1 cellular context compared by ENCODE assay signal in the genomic region with DNA sequence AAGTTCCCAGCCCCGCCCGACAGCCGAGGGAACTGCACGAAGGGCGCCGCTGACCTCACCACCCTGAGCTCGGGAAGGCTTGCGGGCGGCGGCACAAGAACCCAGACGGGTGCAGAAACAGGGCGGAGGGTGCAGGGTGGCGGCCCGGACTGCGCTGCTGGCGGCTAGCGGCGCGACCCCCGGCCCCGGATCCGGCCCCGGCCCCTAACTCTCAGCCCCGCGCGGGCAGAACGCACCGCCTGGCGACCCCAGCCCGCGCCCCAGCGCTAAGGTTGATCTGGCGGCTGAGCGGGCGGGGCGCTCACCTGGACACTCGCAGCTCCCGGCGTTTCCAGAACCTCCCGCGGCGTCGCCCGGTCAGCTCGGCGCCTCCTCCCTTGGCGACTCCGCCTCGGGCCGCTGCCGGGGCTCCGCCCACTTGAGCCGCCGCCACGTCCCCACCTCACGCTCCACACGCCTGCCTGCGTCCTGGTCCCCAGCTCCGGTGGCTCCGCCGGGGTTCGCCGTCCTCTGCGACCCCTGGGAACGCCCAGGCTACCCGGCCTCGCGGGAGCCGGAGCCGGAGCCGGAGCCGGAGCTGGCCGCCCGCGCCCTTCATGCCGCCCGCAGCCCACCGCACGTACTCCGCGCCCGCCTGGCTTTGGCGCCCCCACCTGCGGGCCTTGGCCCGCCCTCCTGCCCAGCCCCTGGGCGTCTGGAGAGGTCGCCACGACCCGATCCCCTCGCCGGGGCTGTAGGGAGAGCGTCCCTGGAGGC.
TF ChIP-seq lines count a peak whose summit lies in the region.

A gene (minus strand): TSS at position 369 of the 756 bp plus-strand sequence. CDS start 9,227 bp downstream, outside the sequence.

TF ChIP-seq in K562, 482 proteins besides CTCF, POLR2A, EP300 and RAD21 (continued from another document and continues in another):
- TF ChIP-seq, protein P1, sequence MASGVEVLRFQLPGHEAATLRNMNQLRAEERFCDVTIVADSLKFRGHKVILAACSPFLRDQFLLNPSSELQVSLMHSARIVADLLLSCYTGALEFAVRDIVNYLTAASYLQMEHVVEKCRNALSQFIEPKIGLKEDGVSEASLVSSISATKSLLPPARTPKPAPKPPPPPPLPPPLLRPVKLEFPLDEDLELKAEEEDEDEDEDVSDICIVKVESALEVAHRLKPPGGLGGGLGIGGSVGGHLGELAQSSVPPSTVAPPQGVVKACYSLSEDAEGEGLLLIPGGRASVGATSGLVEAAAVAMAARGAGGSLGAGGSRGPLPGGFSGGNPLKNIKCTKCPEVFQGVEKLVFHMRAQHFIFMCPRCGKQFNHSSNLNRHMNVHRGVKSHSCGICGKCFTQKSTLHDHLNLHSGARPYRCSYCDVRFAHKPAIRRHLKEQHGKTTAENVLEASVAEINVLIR (CRISPR knock-in tag; IDR thresholded peaks at IDR 0.05) = no peak
- TF ChIP-seq SMARCA4 (IDR thresholded peaks at IDR 0.05) = no peak
- peak; percentile 72 for TF ChIP-seq MYC (IDR thresholded peaks at IDR 0.05; ENCODE audit: low read depth, low read length)
- TF ChIP-seq MYC (CRISPR knock-in tag; IDR thresholded peaks at IDR 0.05; ENCODE audit: borderline replicate concordance, low read depth) = no peak
- no peak for TF ChIP-seq ZNF589 (CRISPR knock-in tag; IDR thresholded peaks at IDR 0.05; ENCODE audit: low read depth)
- no peak for TF ChIP-seq SRSF3 (IDR thresholded peaks at IDR 0.05; ENCODE audit: insufficient read depth, low read length)
- TF ChIP-seq, protein P2, sequence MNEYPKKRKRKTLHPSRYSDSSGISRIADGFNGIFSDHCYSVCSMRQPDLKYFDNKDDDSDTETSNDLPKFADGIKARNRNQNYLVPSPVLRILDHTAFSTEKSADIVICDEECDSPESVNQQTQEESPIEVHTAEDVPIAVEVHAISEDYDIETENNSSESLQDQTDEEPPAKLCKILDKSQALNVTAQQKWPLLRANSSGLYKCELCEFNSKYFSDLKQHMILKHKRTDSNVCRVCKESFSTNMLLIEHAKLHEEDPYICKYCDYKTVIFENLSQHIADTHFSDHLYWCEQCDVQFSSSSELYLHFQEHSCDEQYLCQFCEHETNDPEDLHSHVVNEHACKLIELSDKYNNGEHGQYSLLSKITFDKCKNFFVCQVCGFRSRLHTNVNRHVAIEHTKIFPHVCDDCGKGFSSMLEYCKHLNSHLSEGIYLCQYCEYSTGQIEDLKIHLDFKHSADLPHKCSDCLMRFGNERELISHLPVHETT (CRISPR knock-in tag; conservative IDR thresholded peaks at IDR 0.05 in 1 of 2, IDR thresholded peaks at IDR 0.05 in 1 of 2) = no peak
- TF ChIP-seq, protein P3, sequence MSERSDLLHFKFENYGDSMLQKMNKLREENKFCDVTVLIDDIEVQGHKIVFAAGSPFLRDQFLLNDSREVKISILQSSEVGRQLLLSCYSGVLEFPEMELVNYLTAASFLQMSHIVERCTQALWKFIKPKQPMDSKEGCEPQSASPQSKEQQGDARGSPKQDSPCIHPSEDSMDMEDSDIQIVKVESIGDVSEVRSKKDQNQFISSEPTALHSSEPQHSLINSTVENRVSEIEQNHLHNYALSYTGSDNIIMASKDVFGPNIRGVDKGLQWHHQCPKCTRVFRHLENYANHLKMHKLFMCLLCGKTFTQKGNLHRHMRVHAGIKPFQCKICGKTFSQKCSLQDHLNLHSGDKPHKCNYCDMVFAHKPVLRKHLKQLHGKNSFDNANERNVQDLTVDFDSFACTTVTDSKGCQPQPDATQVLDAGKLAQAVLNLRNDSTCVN (CRISPR knock-in tag; IDR thresholded peaks at IDR 0.05) = no peak
- TF ChIP-seq BCL6 (CRISPR knock-in tag; IDR thresholded peaks at IDR 0.05) = no peak
- TF ChIP-seq ZEB2 (IDR thresholded peaks at IDR 0.05) = peak; percentile 76
- TF ChIP-seq STAG1 (CRISPR knock-in tag; IDR thresholded peaks at IDR 0.05; ENCODE audit: borderline replicate concordance) = 0 out of 2 replicates have a peak, but pooled peaks have one; percentile 32
- TF ChIP-seq SRF (CRISPR knock-in tag; IDR thresholded peaks at IDR 0.05) = peak in 1 of 2 experiments; percentile 56; a peak in 1 of 4 replicates
- TF ChIP-seq, protein P4, sequence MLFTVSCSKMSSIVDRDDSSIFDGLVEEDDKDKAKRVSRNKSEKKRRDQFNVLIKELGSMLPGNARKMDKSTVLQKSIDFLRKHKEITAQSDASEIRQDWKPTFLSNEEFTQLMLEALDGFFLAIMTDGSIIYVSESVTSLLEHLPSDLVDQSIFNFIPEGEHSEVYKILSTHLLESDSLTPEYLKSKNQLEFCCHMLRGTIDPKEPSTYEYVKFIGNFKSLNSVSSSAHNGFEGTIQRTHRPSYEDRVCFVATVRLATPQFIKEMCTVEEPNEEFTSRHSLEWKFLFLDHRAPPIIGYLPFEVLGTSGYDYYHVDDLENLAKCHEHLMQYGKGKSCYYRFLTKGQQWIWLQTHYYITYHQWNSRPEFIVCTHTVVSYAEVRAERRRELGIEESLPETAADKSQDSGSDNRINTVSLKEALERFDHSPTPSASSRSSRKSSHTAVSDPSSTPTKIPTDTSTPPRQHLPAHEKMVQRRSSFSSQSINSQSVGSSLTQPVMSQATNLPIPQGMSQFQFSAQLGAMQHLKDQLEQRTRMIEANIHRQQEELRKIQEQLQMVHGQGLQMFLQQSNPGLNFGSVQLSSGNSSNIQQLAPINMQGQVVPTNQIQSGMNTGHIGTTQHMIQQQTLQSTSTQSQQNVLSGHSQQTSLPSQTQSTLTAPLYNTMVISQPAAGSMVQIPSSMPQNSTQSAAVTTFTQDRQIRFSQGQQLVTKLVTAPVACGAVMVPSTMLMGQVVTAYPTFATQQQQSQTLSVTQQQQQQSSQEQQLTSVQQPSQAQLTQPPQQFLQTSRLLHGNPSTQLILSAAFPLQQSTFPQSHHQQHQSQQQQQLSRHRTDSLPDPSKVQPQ (CRISPR knock-in tag; IDR thresholded peaks at IDR 0.05; ENCODE audit: borderline replicate concordance) = no peak
- TF ChIP-seq PCBP1 (IDR thresholded peaks at IDR 0.05; ENCODE audit: low read depth, low read length, poor library complexity, severe bottlenecking) = no peak
- TF ChIP-seq, protein P5, sequence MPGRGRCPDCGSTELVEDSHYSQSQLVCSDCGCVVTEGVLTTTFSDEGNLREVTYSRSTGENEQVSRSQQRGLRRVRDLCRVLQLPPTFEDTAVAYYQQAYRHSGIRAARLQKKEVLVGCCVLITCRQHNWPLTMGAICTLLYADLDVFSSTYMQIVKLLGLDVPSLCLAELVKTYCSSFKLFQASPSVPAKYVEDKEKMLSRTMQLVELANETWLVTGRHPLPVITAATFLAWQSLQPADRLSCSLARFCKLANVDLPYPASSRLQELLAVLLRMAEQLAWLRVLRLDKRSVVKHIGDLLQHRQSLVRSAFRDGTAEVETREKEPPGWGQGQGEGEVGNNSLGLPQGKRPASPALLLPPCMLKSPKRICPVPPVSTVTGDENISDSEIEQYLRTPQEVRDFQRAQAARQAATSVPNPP (IDR thresholded peaks at IDR 0.05; ENCODE audit: borderline replicate concordance, insufficient read depth, insufficient read length) = no peak
- TF ChIP-seq RFX5 (IDR thresholded peaks at IDR 0.05; ENCODE audit: low read depth, low read length) = no peak
- TF ChIP-seq CSDE1 (IDR thresholded peaks at IDR 0.05) = no peak
- TF ChIP-seq HDAC8 (tag; IDR thresholded peaks at IDR 0.05) = no peak
- TF ChIP-seq, protein P6, sequence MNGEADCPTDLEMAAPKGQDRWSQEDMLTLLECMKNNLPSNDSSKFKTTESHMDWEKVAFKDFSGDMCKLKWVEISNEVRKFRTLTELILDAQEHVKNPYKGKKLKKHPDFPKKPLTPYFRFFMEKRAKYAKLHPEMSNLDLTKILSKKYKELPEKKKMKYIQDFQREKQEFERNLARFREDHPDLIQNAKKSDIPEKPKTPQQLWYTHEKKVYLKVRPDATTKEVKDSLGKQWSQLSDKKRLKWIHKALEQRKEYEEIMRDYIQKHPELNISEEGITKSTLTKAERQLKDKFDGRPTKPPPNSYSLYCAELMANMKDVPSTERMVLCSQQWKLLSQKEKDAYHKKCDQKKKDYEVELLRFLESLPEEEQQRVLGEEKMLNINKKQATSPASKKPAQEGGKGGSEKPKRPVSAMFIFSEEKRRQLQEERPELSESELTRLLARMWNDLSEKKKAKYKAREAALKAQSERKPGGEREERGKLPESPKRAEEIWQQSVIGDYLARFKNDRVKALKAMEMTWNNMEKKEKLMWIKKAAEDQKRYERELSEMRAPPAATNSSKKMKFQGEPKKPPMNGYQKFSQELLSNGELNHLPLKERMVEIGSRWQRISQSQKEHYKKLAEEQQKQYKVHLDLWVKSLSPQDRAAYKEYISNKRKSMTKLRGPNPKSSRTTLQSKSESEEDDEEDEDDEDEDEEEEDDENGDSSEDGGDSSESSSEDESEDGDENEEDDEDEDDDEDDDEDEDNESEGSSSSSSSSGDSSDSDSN (IDR thresholded peaks at IDR 0.05; ENCODE audit: borderline replicate concordance in 1 of 2, low read depth in 2 of 2, low read length in 2 of 2) = peak in 1 of 2 experiments; percentile 14; a peak in 2 of 4 replicates
- TF ChIP-seq RBFOX2 (IDR thresholded peaks at IDR 0.05; ENCODE audit: low read depth, low read length) = peak; percentile 95
- no peak for TF ChIP-seq SNRNP70 (optimal IDR thresholded peaks at IDR 0.05; ENCODE audit: low read depth, low read length)
- TF ChIP-seq MTF1 (CRISPR knock-in tag; IDR thresholded peaks at IDR 0.05; ENCODE audit: borderline replicate concordance) = no peak
- TF ChIP-seq, protein P7, sequence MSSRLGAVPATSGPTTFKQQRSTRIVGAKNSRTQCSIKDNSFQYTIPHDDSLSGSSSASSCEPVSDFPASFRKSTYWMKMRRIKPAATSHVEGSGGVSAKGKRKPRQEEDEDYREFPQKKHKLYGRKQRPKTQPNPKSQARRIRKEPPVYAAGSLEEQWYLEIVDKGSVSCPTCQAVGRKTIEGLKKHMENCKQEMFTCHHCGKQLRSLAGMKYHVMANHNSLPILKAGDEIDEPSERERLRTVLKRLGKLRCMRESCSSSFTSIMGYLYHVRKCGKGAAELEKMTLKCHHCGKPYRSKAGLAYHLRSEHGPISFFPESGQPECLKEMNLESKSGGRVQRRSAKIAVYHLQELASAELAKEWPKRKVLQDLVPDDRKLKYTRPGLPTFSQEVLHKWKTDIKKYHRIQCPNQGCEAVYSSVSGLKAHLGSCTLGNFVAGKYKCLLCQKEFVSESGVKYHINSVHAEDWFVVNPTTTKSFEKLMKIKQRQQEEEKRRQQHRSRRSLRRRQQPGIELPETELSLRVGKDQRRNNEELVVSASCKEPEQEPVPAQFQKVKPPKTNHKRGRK (tag; IDR thresholded peaks at IDR 0.05) = no peak
- TF ChIP-seq FIP1L1 (IDR thresholded peaks at IDR 0.05; ENCODE audit: low read depth, low read length, poor library complexity, severe bottlenecking) = no peak
- TF ChIP-seq GTF2E2 (tag; IDR thresholded peaks at IDR 0.05) = no peak
- TF ChIP-seq, protein P8, sequence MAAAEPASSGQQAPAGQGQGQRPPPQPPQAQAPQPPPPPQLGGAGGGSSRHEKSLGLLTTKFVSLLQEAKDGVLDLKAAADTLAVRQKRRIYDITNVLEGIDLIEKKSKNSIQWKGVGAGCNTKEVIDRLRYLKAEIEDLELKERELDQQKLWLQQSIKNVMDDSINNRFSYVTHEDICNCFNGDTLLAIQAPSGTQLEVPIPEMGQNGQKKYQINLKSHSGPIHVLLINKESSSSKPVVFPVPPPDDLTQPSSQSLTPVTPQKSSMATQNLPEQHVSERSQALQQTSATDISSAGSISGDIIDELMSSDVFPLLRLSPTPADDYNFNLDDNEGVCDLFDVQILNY (CRISPR knock-in tag; IDR thresholded peaks at IDR 0.05) = 0 out of 2 replicates have a peak, but pooled peaks have one; percentile 23
- TF ChIP-seq, protein P9, sequence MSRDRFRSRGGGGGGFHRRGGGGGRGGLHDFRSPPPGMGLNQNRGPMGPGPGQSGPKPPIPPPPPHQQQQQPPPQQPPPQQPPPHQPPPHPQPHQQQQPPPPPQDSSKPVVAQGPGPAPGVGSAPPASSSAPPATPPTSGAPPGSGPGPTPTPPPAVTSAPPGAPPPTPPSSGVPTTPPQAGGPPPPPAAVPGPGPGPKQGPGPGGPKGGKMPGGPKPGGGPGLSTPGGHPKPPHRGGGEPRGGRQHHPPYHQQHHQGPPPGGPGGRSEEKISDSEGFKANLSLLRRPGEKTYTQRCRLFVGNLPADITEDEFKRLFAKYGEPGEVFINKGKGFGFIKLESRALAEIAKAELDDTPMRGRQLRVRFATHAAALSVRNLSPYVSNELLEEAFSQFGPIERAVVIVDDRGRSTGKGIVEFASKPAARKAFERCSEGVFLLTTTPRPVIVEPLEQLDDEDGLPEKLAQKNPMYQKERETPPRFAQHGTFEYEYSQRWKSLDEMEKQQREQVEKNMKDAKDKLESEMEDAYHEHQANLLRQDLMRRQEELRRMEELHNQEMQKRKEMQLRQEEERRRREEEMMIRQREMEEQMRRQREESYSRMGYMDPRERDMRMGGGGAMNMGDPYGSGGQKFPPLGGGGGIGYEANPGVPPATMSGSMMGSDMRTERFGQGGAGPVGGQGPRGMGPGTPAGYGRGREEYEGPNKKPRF (IDR thresholded peaks at IDR 0.05; ENCODE audit: low read depth, low read length) = no peak
- TF ChIP-seq NFIC (IDR thresholded peaks at IDR 0.05) = no peak
- no peak for TF ChIP-seq DACH1 (IDR thresholded peaks at IDR 0.05; ENCODE audit: partially characterized antibody)
- TF ChIP-seq ETV5 (CRISPR knock-in tag; IDR thresholded peaks at IDR 0.05; ENCODE audit: low read depth) = peak; percentile 65; the same call in 1 of the 2 replicates
- TF ChIP-seq KDM5B (IDR thresholded peaks at IDR 0.05; ENCODE audit: insufficient replicate concordance, low read depth, low read length) = no peak
- TF ChIP-seq PHF8 (IDR thresholded peaks at IDR 0.05; ENCODE audit: borderline replicate concordance, low read length) = peak; percentile 71; the same call in 1 of the 2 replicates
- TF ChIP-seq TEAD4 (IDR thresholded peaks at IDR 0.05; ENCODE audit: low read length) = no peak
- TF ChIP-seq TEAD4 (CRISPR knock-in tag; IDR thresholded peaks at IDR 0.05; ENCODE audit: borderline replicate concordance) = no peak
- peak; percentile 85 for TF ChIP-seq RB1 (IDR thresholded peaks at IDR 0.05; ENCODE audit: low read depth)
- TF ChIP-seq HNRNPK (IDR thresholded peaks at IDR 0.05; ENCODE audit: low read depth, low read length, poor library complexity, severe bottlenecking) = peak; percentile 51
- TF ChIP-seq E2F3 (CRISPR knock-in tag; IDR thresholded peaks at IDR 0.05) = peak; percentile 11; the same call in 1 of the 2 replicates
- TF ChIP-seq BRD4 (IDR thresholded peaks at IDR 0.05) = no peak
- no peak for TF ChIP-seq FOXM1 (IDR thresholded peaks at IDR 0.05; ENCODE audit: low read depth)
- TF ChIP-seq FOXM1 (CRISPR knock-in tag; IDR thresholded peaks at IDR 0.05; ENCODE audit: low read depth) = 0 out of 2 replicates have a peak, but pooled peaks have one; percentile 60
- no peak for TF ChIP-seq THRAP3 (IDR thresholded peaks at IDR 0.05; ENCODE audit: borderline replicate concordance)
- peak; percentile 50 for TF ChIP-seq POLR2B (IDR thresholded peaks at IDR 0.05; ENCODE audit: low read depth, partially characterized antibody)
- TF ChIP-seq FOXP1 (CRISPR knock-in tag; IDR thresholded peaks at IDR 0.05) = peak; percentile 92; the same call in 1 of the 2 replicates
- no peak for TF ChIP-seq TARDBP (IDR thresholded peaks at IDR 0.05)
